In the genomic region with DNA sequence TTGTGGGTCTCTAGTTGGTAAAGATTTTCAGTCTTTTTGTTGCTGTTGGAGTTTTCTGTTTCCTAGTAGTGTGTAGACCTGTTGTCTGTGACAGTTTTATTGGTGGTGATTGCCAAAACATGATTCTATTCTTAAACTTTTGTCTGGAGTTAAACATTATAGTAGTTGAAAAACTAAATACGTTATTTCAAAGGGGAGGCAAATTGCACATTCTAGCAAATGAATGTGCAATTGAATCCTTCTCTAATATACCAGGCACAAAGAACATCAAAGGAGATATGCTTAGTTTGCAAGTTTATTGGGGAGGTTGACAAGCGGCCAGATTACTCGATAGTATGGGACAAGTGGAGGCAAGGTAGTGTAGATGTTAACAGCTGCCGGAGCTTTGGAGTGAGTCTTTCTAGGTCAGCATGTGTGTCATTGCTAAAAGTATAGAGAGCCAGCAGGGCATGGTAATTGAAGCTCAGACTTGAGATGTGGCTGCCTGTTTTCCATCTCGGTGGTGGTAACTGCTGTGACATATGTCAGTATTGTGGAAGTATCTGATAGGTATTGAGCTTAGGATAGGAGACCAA, we compare ENCODE assay signal across 8 cellular contexts. TPM values are rescaled to one million over a fixed set of nuclear protein-coding genes. Genes with fewer than 3 reads are reported as not detected.
DNase-seq lines count a peak whose midpoint lies in the region; ATAC-seq and TF ChIP-seq lines count a peak whose summit lies in the region.

No MANE protein-coding gene starts in this region.

- H3K79me1 ChIP-seq in mesendoderm (ENCODE audit: low read length), result peaks cover 19% of the 10 kb centered on the region

- DNase-seq in MM.1S, result no peak
- DNase-seq in adipocyte (ENCODE audit: low read depth), result no peak
- no peak for DNase-seq in left lung
- DNase-seq in stimulated activated naive CD8-positive, alpha-beta T cell treated with anti-CD3 and anti-CD28 coated beads, Interleukin-15, Interleukin-2, amounts not matched to agents 100 U/mL and 50 U/mL, for 24 hours, result no peak
- no peak for DNase-seq in mesendoderm
- DNase-seq in NCI-H774 (lab: John Stamatoyannopoulos, UW), result no peak
- DNase-seq in NCI-H524 treated with DMSO at 0.1 percent for 48 hours (lab: John Stamatoyannopoulos, UW), result no peak

- no peaks in the 10 kb centered on the region for H4K20me1 ChIP-seq in MM.1S (ENCODE audit: insufficient read depth, low read length)

- H3K79me2 ChIP-seq in MM.1S (ENCODE audit: low read length), result peaks cover 98% of the 10 kb centered on the region
- H3K79me2 ChIP-seq in mesendoderm (ENCODE audit: control insufficient read depth, insufficient read depth, low read length), result peaks cover 52% of the 10 kb centered on the region

- no peaks in the 10 kb centered on the region for H3K9me2 ChIP-seq in MM.1S (replicated peaks; ENCODE audit: insufficient read depth, low read length)

- H4K8ac ChIP-seq in mesendoderm (ENCODE audit: low read depth, low read length), result no peak overlapping the region

- H3K4me1 ChIP-seq in MM.1S (ENCODE audit: low read length), result peaks cover 39% of the 10 kb centered on the region
- H3K4me1 ChIP-seq in adipocyte (ENCODE audit: control insufficient read depth, insufficient read depth, low read length), result peaks cover 78% of the 10 kb centered on the region
- H3K4me1 ChIP-seq in left lung, result peaks cover 34 to 95% of the 10 kb centered on the region in 2 donors
- H3K4me1 ChIP-seq in mesendoderm (ENCODE audit: control insufficient read depth, low read depth, low read length), result peaks cover 4% of the 10 kb centered on the region

- H3F3A ChIP-seq in MM.1S (ENCODE audit: insufficient read depth, low read length), result peaks cover 10% of the 10 kb centered on the region; the same call in 1 of the 2 replicates

- intact Hi-C loops in left lung (cut with DNase I), result no loop called here

- H3K56ac ChIP-seq in mesendoderm (ENCODE audit: low read length), result no peak overlapping the region

- H4K5ac ChIP-seq in mesendoderm (ENCODE audit: low read length), result no peak overlapping the region

- H3K9me3 ChIP-seq in MM.1S (replicated peaks; ENCODE audit: insufficient read depth, low read length) (no peaks in the 10 kb centered on the region), adipocyte (ENCODE audit: control insufficient read depth, low read length) (no peaks in the 10 kb centered on the region), left lung (no peaks in the 10 kb centered on the region)

- no peak overlapping the region for H3K4me3 ChIP-seq in MM.1S (ENCODE audit: low read length)
- no peak overlapping the region for H3K4me3 ChIP-seq in adipocyte (ENCODE audit: low read length)
- H3K4me3 ChIP-seq in left lung, result no peak overlapping the region
- no peak overlapping the region for H3K4me3 ChIP-seq in mesendoderm (ENCODE audit: low read length)

- TF ChIP-seq CTCF in MM.1S (IDR thresholded peaks at IDR 0.05; ENCODE audit: low read length) (no peak), left lung (IDR thresholded peaks at IDR 0.05) (no peak)

- ATAC-seq in left lung (no peak), SK-N-SH treated with all-trans-retinoic acid at 6 μM for 48 hours (no peak)
- ATAC-seq in stimulated activated naive CD8-positive, alpha-beta T cell treated with anti-CD3 and anti-CD28 coated beads, Interleukin-15, Interleukin-2, amounts not matched to agents 100 U/mL and 50 U/mL, for 24 hours, result peak; percentile 37

- no CpG with 5 or more reads among the region's 5 CpGs for whole genome bisulfite sequencing in mesendoderm (ENCODE audit: extremely low coverage, insufficient coverage, low lambda C conversion rate)

- H3K4ac ChIP-seq in mesendoderm (ENCODE audit: low read depth, low read length), result no peak overlapping the region

- no peak overlapping the region for H2BK5ac ChIP-seq in mesendoderm (ENCODE audit: low read length)

- H3K27me3 ChIP-seq in MM.1S (replicated peaks; ENCODE audit: insufficient read depth, low read length) (no peaks in the 10 kb centered on the region), adipocyte (replicated peaks; ENCODE audit: control insufficient read depth, insufficient read depth, low read length) (no peaks in the 10 kb centered on the region), left lung (no peaks in the 10 kb centered on the region), mesendoderm (ENCODE audit: insufficient read depth, low read length, poor library complexity) (no peaks in the 10 kb centered on the region)

- H2BK15ac ChIP-seq in mesendoderm (replicated peaks; ENCODE audit: low read depth), result no peak overlapping the region

- H2AFZ ChIP-seq in MM.1S (ENCODE audit: low read length), result no peak overlapping the region

- peak overlapping the region; percentile 17; the same call in 1 of the 2 replicates for H3K4me2 ChIP-seq in MM.1S (ENCODE audit: low read depth, low read length)
- H3K4me2 ChIP-seq in mesendoderm (ENCODE audit: low read length), result no peak overlapping the region

- H3K36me3 ChIP-seq in MM.1S (replicated peaks; ENCODE audit: insufficient read depth, low read length) (no peaks in the 10 kb centered on the region), adipocyte (ENCODE audit: control insufficient read depth, insufficient read depth, low read length, severe bottlenecking) (peaks cover 54% of the 10 kb centered on the region), left lung (peaks cover 0 to 34% of the 10 kb centered on the region in 2 donors), mesendoderm (ENCODE audit: control insufficient read depth, insufficient read depth, low read length) (peaks cover 3% of the 10 kb centered on the region)

- H3K9ac ChIP-seq in MM.1S (ENCODE audit: low read length) (no peak overlapping the region), adipocyte (ENCODE audit: low read length) (peak overlapping the region; percentile 4), mesendoderm (ENCODE audit: low read length) (no peak overlapping the region)

- H3K23ac ChIP-seq in mesendoderm (ENCODE audit: low read length), result no peak overlapping the region

- no peak overlapping the region for H3K27ac ChIP-seq in MM.1S (ENCODE audit: low read length)
- peak overlapping the region; percentile 67 to 75 for H3K27ac ChIP-seq in left lung
- H3K27ac ChIP-seq in mesendoderm (ENCODE audit: low read depth, low read length), result no peak overlapping the region

- H2BK120ac ChIP-seq in mesendoderm (ENCODE audit: low read depth, low read length), result no peak overlapping the region

- no peak overlapping the region for H3K18ac ChIP-seq in mesendoderm (ENCODE audit: low read length)

- no peak overlapping the region for H2AK5ac ChIP-seq in mesendoderm (ENCODE audit: low read length)

TF ChIP-seq in SK-N-SH treated with all-trans-retinoic acid at 6 μM for 48 hours, 23 proteins besides CTCF, POLR2A, EP300 and RAD21 (continues in another document):
- TF ChIP-seq CSDC2 (CRISPR knock-in tag; IDR thresholded peaks at IDR 0.05) (no peak), ZFP30 (CRISPR knock-in tag; IDR thresholded peaks at IDR 0.05) (no peak), TOX (CRISPR knock-in tag; IDR thresholded peaks at IDR 0.05; ENCODE audit: borderline replicate concordance) (no peak), ZC3H10 (CRISPR knock-in tag; IDR thresholded peaks at IDR 0.05) (no peak), PATZ1 (CRISPR knock-in tag; IDR thresholded peaks at IDR 0.05; ENCODE audit: borderline replicate concordance) (no peak), BACH2 (CRISPR knock-in tag; IDR thresholded peaks at IDR 0.05; ENCODE audit: borderline replicate concordance) (no peak), ZNF8 (CRISPR knock-in tag; IDR thresholded peaks at IDR 0.05) (no peak), ARNTL (CRISPR knock-in tag; IDR thresholded peaks at IDR 0.05; ENCODE audit: borderline replicate concordance, low read depth) (no peak), GLIS3 (CRISPR knock-in tag; IDR thresholded peaks at IDR 0.05) (no peak), SNAI2 (CRISPR knock-in tag; IDR thresholded peaks at IDR 0.05) (no peak), ZNF565 (CRISPR knock-in tag; conservative IDR thresholded peaks at IDR 0.05; ENCODE audit: low read depth) (no peak)
- TF ChIP-seq, protein P1, sequence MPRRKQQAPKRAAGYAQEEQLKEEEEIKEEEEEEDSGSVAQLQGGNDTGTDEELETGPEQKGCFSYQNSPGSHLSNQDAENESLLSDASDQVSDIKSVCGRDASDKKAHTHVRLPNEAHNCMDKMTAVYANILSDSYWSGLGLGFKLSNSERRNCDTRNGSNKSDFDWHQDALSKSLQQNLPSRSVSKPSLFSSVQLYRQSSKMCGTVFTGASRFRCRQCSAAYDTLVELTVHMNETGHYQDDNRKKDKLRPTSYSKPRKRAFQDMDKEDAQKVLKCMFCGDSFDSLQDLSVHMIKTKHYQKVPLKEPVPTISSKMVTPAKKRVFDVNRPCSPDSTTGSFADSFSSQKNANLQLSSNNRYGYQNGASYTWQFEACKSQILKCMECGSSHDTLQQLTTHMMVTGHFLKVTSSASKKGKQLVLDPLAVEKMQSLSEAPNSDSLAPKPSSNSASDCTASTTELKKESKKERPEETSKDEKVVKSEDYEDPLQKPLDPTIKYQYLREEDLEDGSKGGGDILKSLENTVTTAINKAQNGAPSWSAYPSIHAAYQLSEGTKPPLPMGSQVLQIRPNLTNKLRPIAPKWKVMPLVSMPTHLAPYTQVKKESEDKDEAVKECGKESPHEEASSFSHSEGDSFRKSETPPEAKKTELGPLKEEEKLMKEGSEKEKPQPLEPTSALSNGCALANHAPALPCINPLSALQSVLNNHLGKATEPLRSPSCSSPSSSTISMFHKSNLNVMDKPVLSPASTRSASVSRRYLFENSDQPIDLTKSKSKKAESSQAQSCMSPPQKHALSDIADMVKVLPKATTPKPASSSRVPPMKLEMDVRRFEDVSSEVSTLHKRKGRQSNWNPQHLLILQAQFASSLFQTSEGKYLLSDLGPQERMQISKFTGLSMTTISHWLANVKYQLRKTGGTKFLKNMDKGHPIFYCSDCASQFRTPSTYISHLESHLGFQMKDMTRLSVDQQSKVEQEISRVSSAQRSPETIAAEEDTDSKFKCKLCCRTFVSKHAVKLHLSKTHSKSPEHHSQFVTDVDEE (CRISPR knock-in tag; IDR thresholded peaks at IDR 0.05), result no peak

RNA-seq across cellular contexts. Expression of gene CHD2, which starts 20.6 kb away (rescaled TPM):
- 100 to 1,000 TPM; 128 to 135 TPM for total RNA-seq in left lung
- 46.2 TPM for polyA plus RNA-seq in mesendoderm (2013, experiment 1 of 2)
- 51.0 TPM for polyA plus RNA-seq in mesendoderm (2013, experiment 2 of 2)

Comparison
In these comparisons a context has a peak if more than half of its experiments do, and no peak if none do; other contexts are left out.
1. H3K27ac ChIP-seq: peak in left lung (2 of 2); none in MM.1S (single experiment) and mesendoderm (single experiment).